Comparison of ENCODE assay signal across 3 cellular contexts in the genomic region with DNA sequence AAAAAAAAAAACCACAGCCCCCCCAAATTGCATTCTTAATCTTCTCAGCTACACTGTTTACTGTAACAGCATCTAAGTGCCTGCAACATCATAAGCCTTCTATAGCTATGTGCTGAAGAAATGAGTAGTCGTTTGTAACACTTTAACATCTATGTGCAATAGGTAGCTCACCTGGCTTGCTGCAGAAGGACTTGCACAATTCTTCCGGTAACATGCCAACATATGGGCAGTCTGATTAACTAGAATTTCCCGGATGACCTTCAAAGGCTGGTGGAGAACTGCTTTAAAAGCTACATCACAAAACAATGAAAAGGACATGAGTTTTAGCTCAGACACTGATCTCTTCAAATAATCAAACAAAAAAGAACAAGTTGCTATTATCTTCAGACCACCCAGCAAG.
TF ChIP-seq lines count a peak whose summit lies in the region.

No MANE protein-coding gene starts in this region.

TF ChIP-seq in liver, 16 proteins besides CTCF, POLR2A, EP300 and RAD21:
- TF ChIP-seq SP1 (IDR thresholded peaks at IDR 0.05), result peak; percentile 18
- no peak for TF ChIP-seq JUND (IDR thresholded peaks at IDR 0.05)
- no peak for TF ChIP-seq YY1 (IDR thresholded peaks at IDR 0.05)
- no peak for TF ChIP-seq EGR1 (IDR thresholded peaks at IDR 0.05; ENCODE audit: low read depth in 2 of 2)
- TF ChIP-seq FOXA2 (IDR thresholded peaks at IDR 0.05), result peak; percentile 13
- peak; percentile 24 for TF ChIP-seq ZBTB33 (IDR thresholded peaks at IDR 0.05)
- no peak for TF ChIP-seq RXRA (IDR thresholded peaks at IDR 0.05)
- peak in 1 of 2 donors; percentile 13 for TF ChIP-seq HNF4A (conservative IDR thresholded peaks at IDR 0.05)
- peak; percentile 19 for TF ChIP-seq HNF4G (IDR thresholded peaks at IDR 0.05)

TF ChIP-seq in HepG2, 621 proteins besides CTCF, POLR2A, EP300 and RAD21:
- TF ChIP-seq ZMAT5 (CRISPR knock-in tag; IDR thresholded peaks at IDR 0.05; ENCODE audit: borderline replicate concordance, low read depth), result no peak
- no peak for TF ChIP-seq NFE2L1 (CRISPR knock-in tag; IDR thresholded peaks at IDR 0.05; ENCODE audit: borderline replicate concordance)
- no peak for TF ChIP-seq ZFP90 (CRISPR knock-in tag; IDR thresholded peaks at IDR 0.05; ENCODE audit: borderline replicate concordance)
- TF ChIP-seq NKX3-1 (CRISPR knock-in tag; IDR thresholded peaks at IDR 0.05), result no peak
- no peak for TF ChIP-seq BRD4 (CRISPR knock-in tag; IDR thresholded peaks at IDR 0.05)
- TF ChIP-seq, protein P1, sequence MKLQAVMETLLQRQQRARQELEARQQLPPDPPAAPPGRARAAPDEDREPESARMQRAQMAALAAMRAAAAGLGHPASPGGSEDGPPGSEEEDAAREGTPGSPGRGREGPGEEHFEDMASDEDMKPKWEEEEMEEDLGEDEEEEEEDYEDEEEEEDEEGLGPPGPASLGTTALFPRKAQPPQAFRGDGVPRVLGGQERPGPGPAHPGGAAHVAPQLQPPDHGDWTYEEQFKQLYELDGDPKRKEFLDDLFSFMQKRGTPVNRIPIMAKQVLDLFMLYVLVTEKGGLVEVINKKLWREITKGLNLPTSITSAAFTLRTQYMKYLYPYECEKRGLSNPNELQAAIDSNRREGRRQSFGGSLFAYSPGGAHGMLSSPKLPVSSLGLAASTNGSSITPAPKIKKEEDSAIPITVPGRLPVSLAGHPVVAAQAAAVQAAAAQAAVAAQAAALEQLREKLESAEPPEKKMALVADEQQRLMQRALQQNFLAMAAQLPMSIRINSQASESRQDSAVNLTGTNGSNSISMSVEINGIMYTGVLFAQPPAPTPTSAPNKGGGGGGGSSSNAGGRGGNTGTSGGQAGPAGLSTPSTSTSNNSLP (IDR thresholded peaks at IDR 0.05; ENCODE audit: low read depth, low read length), result no peak
- TF ChIP-seq ZNF318 (CRISPR knock-in tag; IDR thresholded peaks at IDR 0.05), result no peak
- TF ChIP-seq ZKSCAN8 (CRISPR knock-in tag; IDR thresholded peaks at IDR 0.05; ENCODE audit: borderline replicate concordance), result no peak
- TF ChIP-seq MED8 (CRISPR knock-in tag; IDR thresholded peaks at IDR 0.05; ENCODE audit: insufficient replicate concordance), result no peak
- TF ChIP-seq ESRRA (CRISPR knock-in tag; IDR thresholded peaks at IDR 0.05; ENCODE audit: low read depth), result no peak
- TF ChIP-seq MIER2 (CRISPR knock-in tag; IDR thresholded peaks at IDR 0.05), result no peak
- TF ChIP-seq ATF1 (CRISPR knock-in tag; IDR thresholded peaks at IDR 0.05), result no peak
- no peak for TF ChIP-seq HOXA7 (CRISPR knock-in tag; IDR thresholded peaks at IDR 0.05)

TF ChIP-seq in HEK293T, 16 proteins besides CTCF, POLR2A, EP300 and RAD21:
- no peak for TF ChIP-seq BHLHE40 (IDR thresholded peaks at IDR 0.05; ENCODE audit: borderline replicate concordance)
- TF ChIP-seq HDGF (IDR thresholded peaks at IDR 0.05; ENCODE audit: borderline replicate concordance), result no peak
- TF ChIP-seq SUZ12 (IDR thresholded peaks at IDR 0.05), result no peak
- no peak for TF ChIP-seq ZNF384 (IDR thresholded peaks at IDR 0.05)
- TF ChIP-seq FOXM1 (IDR thresholded peaks at IDR 0.05; ENCODE audit: borderline replicate concordance), result no peak
- TF ChIP-seq L3MBTL2 (conservative IDR thresholded peaks at IDR 0.05), result no peak
- no peak for TF ChIP-seq TARDBP (IDR thresholded peaks at IDR 0.05)
